Comparison of ENCODE assay signal across 27 cellular contexts in the genomic region with DNA sequence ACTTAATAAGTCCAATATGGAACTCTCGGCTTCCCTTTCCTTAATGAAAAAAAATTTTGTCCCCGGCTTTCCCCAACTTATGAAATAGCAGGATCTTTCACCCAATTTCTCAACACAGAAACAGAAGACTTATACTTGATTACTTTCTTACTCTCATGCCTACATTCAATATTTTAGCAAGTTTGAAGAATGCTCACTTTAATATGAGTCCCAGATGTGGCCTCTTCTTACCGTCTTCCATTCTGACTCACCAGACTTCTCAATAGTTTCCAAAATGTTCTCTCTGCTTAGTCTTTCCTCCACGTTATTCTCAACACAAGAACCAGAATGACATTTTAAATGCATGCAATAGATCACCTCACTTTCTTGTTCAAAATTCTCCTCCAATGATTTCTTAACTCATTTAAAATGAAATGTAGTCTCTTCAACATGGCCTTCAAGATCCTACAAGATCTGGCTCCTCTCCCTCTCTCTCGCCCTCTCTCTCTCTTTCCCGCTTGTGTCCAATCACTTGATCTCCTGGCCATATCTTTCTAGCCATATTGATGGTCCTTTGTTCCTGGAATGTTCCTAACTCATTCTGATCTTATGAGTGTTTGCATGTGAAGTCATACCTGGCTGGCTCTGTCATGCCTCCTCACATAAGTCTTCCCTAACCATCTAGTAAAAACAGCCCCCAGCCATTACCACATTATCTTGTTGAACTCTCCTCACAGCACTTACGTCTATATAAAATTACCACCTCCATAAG.
DNase-seq lines count a peak whose midpoint lies in the region; ATAC-seq, FAIRE-seq and TF ChIP-seq lines count a peak whose summit lies in the region.
"Had no signal": no experiment of that assay in that cellular context is flagged by ENCODE, and none has a peak within 500 bp of the region (broad histone marks: within the 10 kb centered on the region; RNA-seq: fewer than 3 reads in every experiment).

No MANE protein-coding gene starts in this region.

- H3K9me1 ChIP-seq in K562 (ENCODE audit: control insufficient read depth, insufficient read depth, low read length) = no peaks in the 10 kb centered on the region

- POLR2A ChIA-PET in K562 (lab: Yijun Ruan, JAX) = no interaction called here

- no peak overlapping the region for H3K9ac ChIP-seq in K562 (ENCODE audit: insufficient read depth in 1 of 2, low read depth in 2 of 2, low read length in 2 of 2)
- H3K9ac ChIP-seq: neural progenitor cell had no signal

- H3K36me3 ChIP-seq in ACC112 (ENCODE audit: insufficient read depth, low read length) (no peaks in the 10 kb centered on the region), K562 (ENCODE audit: control insufficient read depth, insufficient read depth, low read length) (no peaks in the 10 kb centered on the region)
- H3K36me3 ChIP-seq: BE2C, left ventricle myocardium inferior, neural progenitor cell, pancreas, vagina had no signal

- no peak for TF ChIP-seq CTCF in K562 (IDR thresholded peaks at IDR 0.05 in 2 of 3, conservative IDR thresholded peaks at IDR 0.05 in 1 of 3; ENCODE audit: insufficient read depth in 2 of 3, low read depth in 1 of 3, low read length in 3 of 3)

- WGBS in K562 (ENCODE audit: insufficient coverage, low coverage, missing lambda C conversion rate) = 3% methylated on average over 7 of the region's 7 CpGs

- intact Hi-C loops in K562 (cut with micrococcal nuclease) = no loop called here

- H3K27me3 ChIP-seq in ACC112 (ENCODE audit: insufficient read depth, low read length) (no peaks in the 10 kb centered on the region), K562 (ENCODE audit: control insufficient read depth in 2 of 2, insufficient read depth in 2 of 2, low read length in 2 of 2) (no peaks in the 10 kb centered on the region)
- H3K27me3 ChIP-seq: BE2C, body of pancreas, dorsolateral prefrontal cortex, neural progenitor cell, pancreas, vagina had no signal

- in situ Hi-C loops in K562 (cut with MboI) = no loop called here

- H3K4me1 ChIP-seq in ACC112 (ENCODE audit: control insufficient read depth, insufficient read depth, low read length, unreplicated experiment) (peaks cover 7% of the 10 kb centered on the region), K562 (replicated peaks in 1 of 2; ENCODE audit: control insufficient read depth in 2 of 2, insufficient read depth in 2 of 2, low read length in 2 of 2) (no peaks in the 10 kb centered on the region; a peak in 1 of 5 replicates)
- H3K4me1 ChIP-seq: BE2C, body of pancreas, left ventricle myocardium inferior, pancreas, vagina had no signal

- H2AFZ ChIP-seq in ACC112 (ENCODE audit: low read length, unreplicated experiment) (peak overlapping the region; percentile 53), K562 (ENCODE audit: low read depth, low read length) (no peak overlapping the region)
- H2AFZ ChIP-seq: neural progenitor cell had no signal

- BruUV-seq in K562 (replicated peaks; lab: Mats Ljungman, UMichigan) = no TSS peak

- TF ChIP-seq EP300 in K562 (IDR thresholded peaks at IDR 0.05; ENCODE audit: low read length) = no peak

- H3K4me2 ChIP-seq in K562 (ENCODE audit: insufficient read depth, low read length) = no peak overlapping the region
- H3K4me2 ChIP-seq: neural progenitor cell had no signal

- FAIRE-seq in K562 (lab: Jason Lieb, UNC) = no peak
- FAIRE-seq: endometrium, H54, pancreas had no signal

- no peaks in the 10 kb centered on the region for H4K20me1 ChIP-seq in K562 (replicated peaks; ENCODE audit: control insufficient read depth, insufficient read depth, low read length)

- ATAC-seq in K562 (no peak), GM21515 (IDR thresholded peaks at IDR 0.05; ENCODE audit: unreplicated experiment) (no peak), HG03457 (IDR thresholded peaks at IDR 0.05; ENCODE audit: unreplicated experiment) (no peak), GM19395 (IDR thresholded peaks at IDR 0.05; ENCODE audit: unreplicated experiment) (no peak)
- ATAC-seq: activated CD4-positive, CD25-positive, alpha-beta regulatory T cell treated with anti-CD3 and anti-CD28 coated beads, Interleukin-2, amount 50 U/mL, for 24 hours; body of pancreas had no signal

- CTCF ChIA-PET in K562 (lab: Yijun Ruan, JAX; ENCODE audit: low intra/inter-chr PET ratio) = no interaction called here

- H3K27ac ChIP-seq in ACC112 (ENCODE audit: low read depth, low read length) (no peak overlapping the region), K562 (ENCODE audit: extremely low read depth, low read depth, low read length) (no peak overlapping the region)
- H3K27ac ChIP-seq: body of pancreas, dorsolateral prefrontal cortex, left ventricle myocardium inferior, neural progenitor cell, pancreas, vagina had no signal

- H3K4me3 ChIP-seq in ACC112 (ENCODE audit: low read depth, low read length) (no peak overlapping the region), K562 (no peak overlapping the region)
- H3K4me3 ChIP-seq: body of pancreas, dorsolateral prefrontal cortex, left ventricle myocardium inferior, neural progenitor cell, pancreas, vagina had no signal

- DNase-seq in GM04504 (ENCODE audit: low read depth) = peak; percentile 44
- no peak for DNase-seq in K562 (ENCODE audit: extremely low read depth in 1 of 4, low spot score in 3 of 4)
- DNase-seq in islet precursor cell = peak; percentile 56
- no peak for DNase-seq in central memory CD4-positive, alpha-beta T cell
- DNase-seq: activated CD4-positive, alpha-beta T cell treated with anti-CD3 and anti-CD28 coated beads, Interleukin-2, amount 50 U/mL, for 48 hours; activated T-cell treated with anti-CD3 and anti-CD28 coated beads, Interleukin-2, amount 50 U/mL, for 48 hours; BE2C; body of pancreas; dorsolateral prefrontal cortex; GDM1; immature natural killer cell; Kasumi-1; left ventricle myocardium inferior; NCI-H146; NCI-H2107; pancreas; SHP77 treated with DMSO at 0.1 percent for 48 hours; stimulated activated CD4-positive, alpha-beta T cell treated with anti-CD3 and anti-CD28 coated beads, Interleukin-1b, Interleukin-23, amount 100 ng/mL, for 48 hours had no signal

- no peaks in the 10 kb centered on the region for H3K9me3 ChIP-seq in K562 (replicated peaks; ENCODE audit: control insufficient read depth, insufficient read depth, low read depth, low read length)
- H3K9me3 ChIP-seq: pancreas, vagina had no signal

- TF ChIP-seq POLR2A in K562 (conservative IDR thresholded peaks at IDR 0.05) = no peak

- no peak for TF ChIP-seq RAD21 in K562 (CRISPR knock-in tag; conservative IDR thresholded peaks at IDR 0.05 in 1 of 2, IDR thresholded peaks at IDR 0.05 in 1 of 2)

- no peaks in the 10 kb centered on the region for H3K79me2 ChIP-seq in ACC112 (ENCODE audit: control insufficient read depth, insufficient read depth, low read length, unreplicated experiment)
- no peaks in the 10 kb centered on the region for H3K79me2 ChIP-seq in K562 (ENCODE audit: control insufficient read depth, insufficient read depth, low read length)

TF ChIP-seq in K562, 482 proteins besides CTCF, POLR2A, EP300 and RAD21:
- TF ChIP-seq TEAD2 (tag; IDR thresholded peaks at IDR 0.05) (no peak), TBP (optimal IDR thresholded peaks at IDR 0.05; ENCODE audit: low read depth, low read length) (peak; percentile 46), TEAD4 (IDR thresholded peaks at IDR 0.05; ENCODE audit: low read length) (peak; percentile 44; the same call in 1 of the 2 replicates), TEAD4 (CRISPR knock-in tag; IDR thresholded peaks at IDR 0.05; ENCODE audit: borderline replicate concordance) (no peak), ELF4 (CRISPR knock-in tag; IDR thresholded peaks at IDR 0.05) (peak; percentile 50; the same call in 1 of the 2 replicates), SUPT5H (IDR thresholded peaks at IDR 0.05) (no peak), TRIM24 (IDR thresholded peaks at IDR 0.05) (no peak), ZBTB17 (CRISPR knock-in tag; IDR thresholded peaks at IDR 0.05) (no peak), ARID1B (IDR thresholded peaks at IDR 0.05) (0 out of 2 replicates have a peak, but pooled peaks have one; percentile 10), TAF15 (IDR thresholded peaks at IDR 0.05; ENCODE audit: low read depth, low read length) (no peak)
- TF ChIP-seq, protein P1, sequence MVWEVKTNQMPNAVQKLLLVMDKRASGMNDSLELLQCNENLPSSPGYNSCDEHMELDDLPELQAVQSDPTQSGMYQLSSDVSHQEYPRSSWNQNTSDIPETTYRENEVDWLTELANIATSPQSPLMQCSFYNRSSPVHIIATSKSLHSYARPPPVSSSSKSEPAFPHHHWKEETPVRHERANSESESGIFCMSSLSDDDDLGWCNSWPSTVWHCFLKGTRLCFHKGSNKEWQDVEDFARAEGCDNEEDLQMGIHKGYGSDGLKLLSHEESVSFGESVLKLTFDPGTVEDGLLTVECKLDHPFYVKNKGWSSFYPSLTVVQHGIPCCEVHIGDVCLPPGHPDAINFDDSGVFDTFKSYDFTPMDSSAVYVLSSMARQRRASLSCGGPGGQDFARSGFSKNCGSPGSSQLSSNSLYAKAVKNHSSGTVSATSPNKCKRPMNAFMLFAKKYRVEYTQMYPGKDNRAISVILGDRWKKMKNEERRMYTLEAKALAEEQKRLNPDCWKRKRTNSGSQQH (CRISPR knock-in tag; IDR thresholded peaks at IDR 0.05) = peak; percentile 97

Comparison
In these comparisons a context has a peak if more than half of its experiments do, and no peak if none do; other contexts are left out.
1. DNase-seq: peak in GM04504 (single experiment) and islet precursor cell (single experiment); none in K562 (0 of 4) and central memory CD4-positive, alpha-beta T cell (single experiment).